Comparison of ENCODE assay signal across 1 cellular context in the genomic region with DNA sequence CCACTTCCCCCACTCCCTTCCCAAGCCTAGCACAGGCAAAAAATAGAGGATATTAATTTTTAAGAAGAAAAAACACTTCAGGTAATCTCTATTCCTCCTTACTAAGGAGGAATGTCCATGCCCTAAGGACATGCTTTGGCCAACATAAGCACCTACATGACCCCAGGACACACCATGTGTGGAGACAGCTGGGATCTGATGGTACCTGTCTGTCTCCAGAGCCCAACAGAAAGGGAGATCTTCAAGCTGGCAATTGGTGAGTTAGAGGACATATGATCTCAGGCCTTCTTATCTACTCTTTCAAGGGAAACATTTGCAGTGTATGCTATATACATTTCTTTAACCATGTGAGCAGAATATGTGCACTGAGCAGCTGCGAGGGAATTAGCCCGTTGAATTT.
TF ChIP-seq lines count a peak whose summit lies in the region.

No MANE protein-coding gene starts in this region.

TF ChIP-seq in HepG2, 621 proteins besides CTCF, POLR2A, EP300 and RAD21 (continued from another document):
- no peak for TF ChIP-seq KDM3A (CRISPR knock-in tag; IDR thresholded peaks at IDR 0.05; ENCODE audit: low read depth)
- no peak for TF ChIP-seq ATF7 (IDR thresholded peaks at IDR 0.05)
- TF ChIP-seq ATF7 (CRISPR knock-in tag; IDR thresholded peaks at IDR 0.05): no peak
- TF ChIP-seq E2F1 (CRISPR knock-in tag; IDR thresholded peaks at IDR 0.05): no peak
- no peak for TF ChIP-seq CENPT (CRISPR knock-in tag; IDR thresholded peaks at IDR 0.05; ENCODE audit: low read depth)
- TF ChIP-seq TAF1 (CRISPR knock-in tag; IDR thresholded peaks at IDR 0.05): no peak
- TF ChIP-seq GTF3A (CRISPR knock-in tag; conservative IDR thresholded peaks at IDR 0.05): no peak
- no peak for TF ChIP-seq ZNF567 (CRISPR knock-in tag; IDR thresholded peaks at IDR 0.05; ENCODE audit: borderline replicate concordance)
